Comparison of ENCODE assay signal across 29 cellular contexts in genomic region chr20:57773059-57773815, GRCh38.
DNase-seq lines count a peak whose midpoint lies in the region; ATAC-seq, FAIRE-seq and TF ChIP-seq lines count a peak whose summit lies in the region.
"Had no signal": no experiment of that assay in that cellular context is flagged by ENCODE, and none has a peak within 500 bp of the region (broad histone marks: within the 10 kb centered on the region; RNA-seq: fewer than 3 reads in every experiment).

No MANE protein-coding gene starts in this region.

- H3K27ac ChIP-seq in BLaER1, result no peak overlapping the region
- H3K27ac ChIP-seq in HEK293 (ENCODE audit: extremely low read depth, low read depth, low read length), result no peak overlapping the region
- H3K27ac ChIP-seq in astrocyte (ENCODE audit: low read depth, low read length), result no peak overlapping the region
- H3K27ac ChIP-seq in osteoblast (ENCODE audit: low read depth, low read length), result no peak overlapping the region
- H3K27ac ChIP-seq: cardiac muscle cell, esophagus squamous epithelium, HL-60, psoas muscle, thyroid gland had no signal

- H3K9me3 ChIP-seq in BLaER1, result no peaks in the 10 kb centered on the region
- H3K9me3 ChIP-seq in HEK293 (ENCODE audit: control insufficient read depth, insufficient read depth, low read depth, low read length), result no peaks in the 10 kb centered on the region
- no peaks in the 10 kb centered on the region for H3K9me3 ChIP-seq in astrocyte (ENCODE audit: insufficient read depth, low read depth, low read length)
- no peaks in the 10 kb centered on the region for H3K9me3 ChIP-seq in osteoblast (ENCODE audit: low read depth, low read length)
- H3K9me3 ChIP-seq: Caco-2, esophagus squamous epithelium, psoas muscle, SJCRH30, thyroid gland had no signal

- H3K27me3 Mint-ChIP-seq in astrocyte (ENCODE audit: low read depth, unreplicated experiment), result peaks cover 14% of the 10 kb centered on the region
- H3K27me3 Mint-ChIP-seq: activated naive CD8-positive, alpha-beta T cell treated with anti-CD3 and anti-CD28 coated beads for 36 hours; stimulated activated naive CD8-positive, alpha-beta T cell treated with anti-CD3 and anti-CD28 coated beads, Interleukin-15, amount 100 ng/mL, for 72 hours had no signal

- FAIRE-seq in astrocyte (lab: Jason Lieb, UNC), result no peak
- FAIRE-seq: endometrium had no signal

- H3K9me3 Mint-ChIP-seq in astrocyte (ENCODE audit: unreplicated experiment), result peaks cover 4% of the 10 kb centered on the region
- H3K9me3 Mint-ChIP-seq: activated naive CD8-positive, alpha-beta T cell treated with anti-CD3 and anti-CD28 coated beads for 36 hours; activated T-helper 2 cell treated with anti-CD3 and anti-CD28 coated beads, Interferon-gamma antibody, Interleukin-2, Interleukin-4, amounts not matched to agents 10 μg/mL and 5 μg/mL and 100 μg/mL, durations not matched to agents 14 hours and 24 hours and 36 hours; stimulated activated naive CD8-positive, alpha-beta T cell treated with anti-CD3 and anti-CD28 coated beads, Interleukin-15, amount 100 ng/mL, for 72 hours; T-cell had no signal

- H2AFZ ChIP-seq in astrocyte (ENCODE audit: low read depth, low read length) (peak overlapping the region; percentile 63), osteoblast (ENCODE audit: low read length) (peak overlapping the region; percentile 45)

- no peaks in the 10 kb centered on the region for H3K36me3 Mint-ChIP-seq in astrocyte (ENCODE audit: low read depth, unreplicated experiment)
- H3K36me3 Mint-ChIP-seq: activated naive CD8-positive, alpha-beta T cell treated with anti-CD3 and anti-CD28 coated beads for 36 hours; T-cell had no signal

- DNase-seq in astrocyte (ENCODE audit: low read depth) (no peak), osteoblast (ENCODE audit: insufficient read length, low spot score, missing footprints) (no peak)
- DNase-seq in activated CD4-positive, CD25-positive, alpha-beta regulatory T cell treated with anti-CD3 and anti-CD28 coated beads, Interleukin-2, amount 50 U/mL, for 72 hours, result no peak
- DNase-seq in stimulated activated naive CD4-positive, alpha-beta T cell treated with Interleukin-2 at 50 U/mL for 16 hours (lab: John Stamatoyannopoulos, UW), result no peak
- DNase-seq: activated CD4-positive, alpha-beta T cell treated with anti-CD3 and anti-CD28 coated beads, Interleukin-2, amount 50 U/mL, for 48 hours; activated CD8-positive, alpha-beta memory T cell treated with anti-CD3 and anti-CD28 coated beads, Interleukin-2, amount 50 U/mL, for 48 hours; activated naive CD8-positive, alpha-beta T cell treated with anti-CD3 and anti-CD28 coated beads for 36 hours; DMS79; esophagus squamous epithelium; GDM1; HCEC 1CT; Karpas-422; left cardiac atrium; NCI-H446; NK-92 treated with Interleukin-12 subunit alpha and Interleukin-12 subunit beta, amount 100 ng/mL, for 24 hours; psoas muscle; stimulated activated naive CD8-positive, alpha-beta T cell treated with anti-CD3 and anti-CD28 coated beads, Interleukin-15, amount 100 ng/mL, for 72 hours; thyroid gland had no signal

- H3K4me3 ChIP-seq in BLaER1 (no peak overlapping the region), HEK293 (ENCODE audit: low read depth, low read length) (no peak overlapping the region), astrocyte (ENCODE audit: insufficient read depth, low read depth, low read length) (no peak overlapping the region), osteoblast (ENCODE audit: insufficient read depth, low read length) (no peak overlapping the region)
- H3K4me3 ChIP-seq: cardiac muscle cell, esophagus squamous epithelium, psoas muscle, thyroid gland had no signal

- H3K27ac Mint-ChIP-seq in astrocyte (ENCODE audit: unreplicated experiment), result no peak overlapping the region
- H3K27ac Mint-ChIP-seq: activated naive CD8-positive, alpha-beta T cell treated with anti-CD3 and anti-CD28 coated beads for 36 hours; activated T-helper 2 cell treated with anti-CD3 and anti-CD28 coated beads, Interferon-gamma antibody, Interleukin-2, Interleukin-4, amounts not matched to agents 10 μg/mL and 5 μg/mL and 100 μg/mL, durations not matched to agents 14 hours and 24 hours and 36 hours; stimulated activated naive CD8-positive, alpha-beta T cell treated with anti-CD3 and anti-CD28 coated beads, Interleukin-15, amount 100 ng/mL, for 72 hours had no signal

- peaks cover 23% of the 10 kb centered on the region for H3K4me1 Mint-ChIP-seq in astrocyte (ENCODE audit: low read depth, unreplicated experiment)

- no peak overlapping the region for H3K4me3 Mint-ChIP-seq in astrocyte (ENCODE audit: unreplicated experiment)
- H3K4me3 Mint-ChIP-seq: activated naive CD8-positive, alpha-beta T cell treated with anti-CD3 and anti-CD28 coated beads for 36 hours; stimulated activated naive CD8-positive, alpha-beta T cell treated with anti-CD3 and anti-CD28 coated beads, Interleukin-15, amount 100 ng/mL, for 72 hours; T-cell had no signal

- no peaks in the 10 kb centered on the region for H3K79me2 ChIP-seq in astrocyte (ENCODE audit: insufficient read depth, low read length)
- H3K79me2 ChIP-seq in osteoblast (ENCODE audit: insufficient read depth, low read length), result no peaks in the 10 kb centered on the region

- H3K36me3 ChIP-seq in BLaER1, result no peaks in the 10 kb centered on the region
- H3K36me3 ChIP-seq in HEK293 (ENCODE audit: control insufficient read depth in 2 of 2, insufficient read depth in 1 of 2, low read length in 2 of 2), result no peaks in the 10 kb centered on the region
- no peaks in the 10 kb centered on the region for H3K36me3 ChIP-seq in astrocyte (ENCODE audit: insufficient read depth, low read length)
- H3K36me3 ChIP-seq in osteoblast (ENCODE audit: insufficient read depth, low read length), result no peaks in the 10 kb centered on the region
- H3K36me3 ChIP-seq: cardiac muscle cell, esophagus squamous epithelium, SJCRH30, thyroid gland had no signal

- H4K20me1 ChIP-seq in BLaER1 (no peaks in the 10 kb centered on the region), astrocyte (ENCODE audit: insufficient read depth, low read length) (no peaks in the 10 kb centered on the region), osteoblast (ENCODE audit: insufficient read depth, low read length) (no peaks in the 10 kb centered on the region)

- H3K4me1 ChIP-seq in BLaER1, result peaks cover 59% of the 10 kb centered on the region
- H3K4me1 ChIP-seq in HEK293 (ENCODE audit: control insufficient read depth, insufficient read depth, low read length), result no peaks in the 10 kb centered on the region
- peaks cover 20% of the 10 kb centered on the region for H3K4me1 ChIP-seq in astrocyte (ENCODE audit: insufficient read depth, low read length)
- H3K4me1 ChIP-seq in osteoblast (ENCODE audit: insufficient read depth, low read length), result peaks cover 4% of the 10 kb centered on the region
- H3K4me1 ChIP-seq: Caco-2, psoas muscle, thyroid gland had no signal

- CTCF ChIA-PET in HEK293 (lab: Yijun Ruan, JAX), result interaction anchor here (0.7 to 1.9 kb wide), 5 partner anchors 9 to 119 kb away, joined by 3 to 5 read pairs (median 3); no protein-coding TSS in a partner anchor

- H3K27me3 ChIP-seq in BLaER1 (no peaks in the 10 kb centered on the region), astrocyte (ENCODE audit: insufficient read depth, low read length) (peaks cover 3% of the 10 kb centered on the region), osteoblast (ENCODE audit: insufficient read depth, low read length) (no peaks in the 10 kb centered on the region)
- H3K27me3 ChIP-seq: cardiac muscle cell, SJCRH30, thyroid gland had no signal

- peak overlapping the region; percentile 66 for H3K4me2 ChIP-seq in BLaER1
- H3K4me2 ChIP-seq in astrocyte (ENCODE audit: low read length), result peak overlapping the region; percentile 76
- H3K4me2 ChIP-seq in osteoblast (ENCODE audit: insufficient read depth, low read length), result peak overlapping the region; percentile 52

- ATAC-seq in HG03520 (IDR thresholded peaks at IDR 0.05; ENCODE audit: unreplicated experiment) (no peak), HG02852 (IDR thresholded peaks at IDR 0.05; ENCODE audit: unreplicated experiment) (no peak)
- ATAC-seq: psoas muscle had no signal

- POLR2A ChIA-PET in HEK293 (lab: Yijun Ruan, JAX), result interaction anchor here (1.2 to 1.6 kb wide), 3 partner anchors 25 to 75 kb away, joined by 4 to 11 read pairs (median 9); partner anchors contain the start of gene PMEPA1

- H3K9ac ChIP-seq in BLaER1 (no peak overlapping the region), astrocyte (ENCODE audit: low read length) (no peak overlapping the region)

- no peak for TF ChIP-seq CTCF in HEK293 (tag by site-specific recombination; IDR thresholded peaks at IDR 0.05)
- TF ChIP-seq CTCF in astrocyte (IDR thresholded peaks at IDR 0.05; ENCODE audit: insufficient read depth, low read depth, low read length), result no peak
- no peak for TF ChIP-seq CTCF in osteoblast (IDR thresholded peaks at IDR 0.05; ENCODE audit: extremely low read depth, low read depth, low read length)

TF ChIP-seq in HEK293, 187 proteins besides CTCF, POLR2A, EP300 and RAD21 (continues in another document):
- peak; percentile 34 for TF ChIP-seq SETDB1 (IDR thresholded peaks at IDR 0.05; ENCODE audit: insufficient read length, low read length)
- TF ChIP-seq, protein P1, sequence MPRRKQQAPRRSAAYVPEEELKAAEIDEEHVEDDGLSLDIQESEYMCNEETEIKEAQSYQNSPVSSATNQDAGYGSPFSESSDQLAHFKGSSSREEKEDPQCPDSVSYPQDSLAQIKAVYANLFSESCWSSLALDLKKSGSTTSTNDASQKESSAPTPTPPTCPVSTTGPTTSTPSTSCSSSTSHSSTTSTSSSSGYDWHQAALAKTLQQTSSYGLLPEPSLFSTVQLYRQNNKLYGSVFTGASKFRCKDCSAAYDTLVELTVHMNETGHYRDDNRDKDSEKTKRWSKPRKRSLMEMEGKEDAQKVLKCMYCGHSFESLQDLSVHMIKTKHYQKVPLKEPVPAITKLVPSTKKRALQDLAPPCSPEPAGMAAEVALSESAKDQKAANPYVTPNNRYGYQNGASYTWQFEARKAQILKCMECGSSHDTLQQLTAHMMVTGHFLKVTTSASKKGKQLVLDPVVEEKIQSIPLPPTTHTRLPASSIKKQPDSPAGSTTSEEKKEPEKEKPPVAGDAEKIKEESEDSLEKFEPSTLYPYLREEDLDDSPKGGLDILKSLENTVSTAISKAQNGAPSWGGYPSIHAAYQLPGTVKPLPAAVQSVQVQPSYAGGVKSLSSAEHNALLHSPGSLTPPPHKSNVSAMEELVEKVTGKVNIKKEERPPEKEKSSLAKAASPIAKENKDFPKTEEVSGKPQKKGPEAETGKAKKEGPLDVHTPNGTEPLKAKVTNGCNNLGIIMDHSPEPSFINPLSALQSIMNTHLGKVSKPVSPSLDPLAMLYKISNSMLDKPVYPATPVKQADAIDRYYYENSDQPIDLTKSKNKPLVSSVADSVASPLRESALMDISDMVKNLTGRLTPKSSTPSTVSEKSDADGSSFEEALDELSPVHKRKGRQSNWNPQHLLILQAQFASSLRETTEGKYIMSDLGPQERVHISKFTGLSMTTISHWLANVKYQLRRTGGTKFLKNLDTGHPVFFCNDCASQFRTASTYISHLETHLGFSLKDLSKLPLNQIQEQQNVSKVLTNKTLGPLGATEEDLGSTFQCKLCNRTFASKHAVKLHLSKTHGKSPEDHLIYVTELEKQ (tag by site-specific recombination; IDR thresholded peaks at IDR 0.05; ENCODE audit: borderline replicate concordance), result no peak
- TF ChIP-seq HOXC10 (CRISPR knock-in tag; IDR thresholded peaks at IDR 0.05), result no peak
- peak; percentile 91 for TF ChIP-seq ZNF664 (tag by site-specific recombination; IDR thresholded peaks at IDR 0.05)
- TF ChIP-seq ZNF19 (tag by site-specific recombination; IDR thresholded peaks at IDR 0.05; ENCODE audit: low read depth), result no peak
